1 cellular context compared by ENCODE assay signal in the genomic region with DNA sequence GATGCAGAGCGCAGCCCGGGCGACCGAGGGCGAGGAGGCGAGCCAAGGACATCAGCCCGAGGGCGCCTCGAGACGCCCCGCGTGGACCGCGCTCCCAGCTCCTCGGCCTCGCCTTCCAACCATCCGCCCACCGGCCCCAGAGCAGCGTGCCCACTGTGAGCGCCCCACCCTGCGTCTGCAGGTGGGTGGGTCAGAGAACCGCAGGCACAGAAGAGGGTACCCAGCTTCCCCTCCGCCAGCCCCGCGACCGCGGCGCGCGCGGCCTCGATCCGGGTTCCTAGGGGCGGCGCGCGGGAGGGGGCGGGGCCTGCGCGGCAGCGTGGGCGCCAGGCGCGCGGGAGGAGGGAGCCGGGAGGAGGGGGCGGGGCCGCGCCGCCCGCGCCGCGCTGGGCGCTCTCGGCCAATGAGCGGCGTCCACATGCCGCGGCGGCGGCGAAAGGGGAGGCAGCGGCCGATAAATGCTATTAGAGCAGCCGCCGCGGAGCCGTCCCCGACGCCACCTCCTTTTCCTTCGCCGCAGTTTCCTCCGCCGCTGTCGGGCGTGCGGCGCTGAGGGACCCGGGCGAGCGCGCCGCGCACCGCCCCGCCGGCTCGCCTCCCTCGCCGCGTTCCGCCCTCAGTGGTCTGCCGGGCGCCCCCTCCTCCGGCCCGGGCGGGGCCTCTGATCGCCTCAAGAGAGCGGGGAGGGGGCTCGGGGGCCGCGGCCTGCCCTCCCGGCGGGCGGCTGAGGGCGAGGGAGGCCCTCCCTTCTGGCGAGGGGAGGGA.
TF ChIP-seq lines count a peak whose summit lies in the region.

Gene ATP2A2 (plus strand): TSS at position 464 of the 765 bp plus-strand sequence. CDS start 543 bp downstream, outside the sequence.

TF ChIP-seq in K562, 482 proteins besides CTCF, POLR2A, EP300 and RAD21 (continued from another document and continues in another):
- TF ChIP-seq RBM22 (IDR thresholded peaks at IDR 0.05; ENCODE audit: low read depth, low read length, poor library complexity, severe bottlenecking) (no peak), HNRNPUL1 (IDR thresholded peaks at IDR 0.05; ENCODE audit: low read length) (no peak), NKRF (IDR thresholded peaks at IDR 0.05; ENCODE audit: borderline replicate concordance) (0 out of 2 replicates have a peak, but pooled peaks have one; percentile 36), PATZ1 (CRISPR knock-in tag; IDR thresholded peaks at IDR 0.05; ENCODE audit: borderline replicate concordance) (no peak), BRF1 (IDR thresholded peaks at IDR 0.05; ENCODE audit: borderline replicate concordance, extremely low read depth, insufficient read length) (no peak), WHSC1 (IDR thresholded peaks at IDR 0.05; ENCODE audit: low read length) (no peak), ZNF143 (CRISPR knock-in tag; IDR thresholded peaks at IDR 0.05) (no peak), ZNF79 (CRISPR knock-in tag; IDR thresholded peaks at IDR 0.05; ENCODE audit: low read depth) (no peak), NUFIP1 (IDR thresholded peaks at IDR 0.05; ENCODE audit: partially characterized antibody) (no peak), ZBTB33 (CRISPR knock-in tag; IDR thresholded peaks at IDR 0.05) (peak; percentile 26; the same call in 1 of the 2 replicates), NR3C1 (CRISPR knock-in tag; IDR thresholded peaks at IDR 0.05) (no peak; the same call in none of the 2 replicates), ASH1L (IDR thresholded peaks at IDR 0.05; ENCODE audit: borderline replicate concordance, low read depth, partially characterized antibody) (no peak), SMARCE1 (IDR thresholded peaks at IDR 0.05) (no peak; the same call in 1 of the 2 replicates), E2F3 (CRISPR knock-in tag; IDR thresholded peaks at IDR 0.05) (no peak), VEZF1 (CRISPR knock-in tag; IDR thresholded peaks at IDR 0.05) (peak; percentile 86), BRCA1 (IDR thresholded peaks at IDR 0.05) (no peak), BRCA1 (CRISPR knock-in tag; IDR thresholded peaks at IDR 0.05) (no peak), BCL6 (CRISPR knock-in tag; IDR thresholded peaks at IDR 0.05) (no peak), NR2C2 (CRISPR knock-in tag; IDR thresholded peaks at IDR 0.05) (no peak; the same call in 1 of the 2 replicates), NR2C2 (tag; IDR thresholded peaks at IDR 0.05) (no peak), CBX3 (IDR thresholded peaks at IDR 0.05; ENCODE audit: borderline replicate concordance in 1 of 2, low read length in 2 of 2) (peak in 1 of 2 experiments; percentile 46; a peak in 1 of 3 replicates), RBBP5 (IDR thresholded peaks at IDR 0.05; ENCODE audit: borderline replicate concordance, insufficient read depth, low read length, poor library complexity, severe bottlenecking) (peak; percentile 84), ZNF764 (CRISPR knock-in tag; IDR thresholded peaks at IDR 0.05; ENCODE audit: low read depth) (no peak), MCM3 (IDR thresholded peaks at IDR 0.05) (no peak), ZNF232 (CRISPR knock-in tag; IDR thresholded peaks at IDR 0.05) (no peak), GTF2A2 (tag; IDR thresholded peaks at IDR 0.05) (no peak), MAZ (CRISPR knock-in tag; conservative IDR thresholded peaks at IDR 0.05 in 1 of 2, IDR thresholded peaks at IDR 0.05 in 1 of 2) (peak; percentile 72 to 81), ZNF699 (CRISPR knock-in tag; IDR thresholded peaks at IDR 0.05; ENCODE audit: insufficient replicate concordance) (no peak), ZNF253 (CRISPR knock-in tag; conservative IDR thresholded peaks at IDR 0.05) (no peak), KAT8 (IDR thresholded peaks at IDR 0.05; ENCODE audit: low read depth) (no peak), HMBOX1 (IDR thresholded peaks at IDR 0.05) (no peak), SNRNP70 (optimal IDR thresholded peaks at IDR 0.05; ENCODE audit: low read depth, low read length) (no peak), JUND (IDR thresholded peaks at IDR 0.05; ENCODE audit: borderline replicate concordance, low read depth, low read length) (no peak), JUND (tag; IDR thresholded peaks at IDR 0.05; ENCODE audit: borderline replicate concordance, low read depth, low read length) (no peak; the same call in 2 of the 3 replicates), EWSR1 (IDR thresholded peaks at IDR 0.05; ENCODE audit: borderline replicate concordance, low read depth, partially characterized antibody) (no peak), TFAM (CRISPR knock-in tag; conservative IDR thresholded peaks at IDR 0.05) (no peak)
- TF ChIP-seq, protein P1, sequence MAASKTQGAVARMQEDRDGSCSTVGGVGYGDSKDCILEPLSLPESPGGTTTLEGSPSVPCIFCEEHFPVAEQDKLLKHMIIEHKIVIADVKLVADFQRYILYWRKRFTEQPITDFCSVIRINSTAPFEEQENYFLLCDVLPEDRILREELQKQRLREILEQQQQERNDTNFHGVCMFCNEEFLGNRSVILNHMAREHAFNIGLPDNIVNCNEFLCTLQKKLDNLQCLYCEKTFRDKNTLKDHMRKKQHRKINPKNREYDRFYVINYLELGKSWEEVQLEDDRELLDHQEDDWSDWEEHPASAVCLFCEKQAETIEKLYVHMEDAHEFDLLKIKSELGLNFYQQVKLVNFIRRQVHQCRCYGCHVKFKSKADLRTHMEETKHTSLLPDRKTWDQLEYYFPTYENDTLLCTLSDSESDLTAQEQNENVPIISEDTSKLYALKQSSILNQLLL (CRISPR knock-in tag; IDR thresholded peaks at IDR 0.05; ENCODE audit: borderline replicate concordance) = no peak
- TF ChIP-seq, protein P2, sequence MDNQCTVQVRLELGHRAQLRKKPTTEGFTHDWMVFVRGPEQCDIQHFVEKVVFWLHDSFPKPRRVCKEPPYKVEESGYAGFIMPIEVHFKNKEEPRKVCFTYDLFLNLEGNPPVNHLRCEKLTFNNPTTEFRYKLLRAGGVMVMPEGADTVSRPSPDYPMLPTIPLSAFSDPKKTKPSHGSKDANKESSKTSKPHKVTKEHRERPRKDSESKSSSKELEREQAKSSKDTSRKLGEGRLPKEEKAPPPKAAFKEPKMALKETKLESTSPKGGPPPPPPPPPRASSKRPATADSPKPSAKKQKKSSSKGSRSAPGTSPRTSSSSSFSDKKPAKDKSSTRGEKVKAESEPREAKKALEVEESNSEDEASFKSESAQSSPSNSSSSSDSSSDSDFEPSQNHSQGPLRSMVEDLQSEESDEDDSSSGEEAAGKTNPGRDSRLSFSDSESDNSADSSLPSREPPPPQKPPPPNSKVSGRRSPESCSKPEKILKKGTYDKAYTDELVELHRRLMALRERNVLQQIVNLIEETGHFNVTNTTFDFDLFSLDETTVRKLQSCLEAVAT (IDR thresholded peaks at IDR 0.05) = peak in 1 of 2 experiments; percentile 60; a peak in 2 of 4 replicates
- TF ChIP-seq, protein P3, sequence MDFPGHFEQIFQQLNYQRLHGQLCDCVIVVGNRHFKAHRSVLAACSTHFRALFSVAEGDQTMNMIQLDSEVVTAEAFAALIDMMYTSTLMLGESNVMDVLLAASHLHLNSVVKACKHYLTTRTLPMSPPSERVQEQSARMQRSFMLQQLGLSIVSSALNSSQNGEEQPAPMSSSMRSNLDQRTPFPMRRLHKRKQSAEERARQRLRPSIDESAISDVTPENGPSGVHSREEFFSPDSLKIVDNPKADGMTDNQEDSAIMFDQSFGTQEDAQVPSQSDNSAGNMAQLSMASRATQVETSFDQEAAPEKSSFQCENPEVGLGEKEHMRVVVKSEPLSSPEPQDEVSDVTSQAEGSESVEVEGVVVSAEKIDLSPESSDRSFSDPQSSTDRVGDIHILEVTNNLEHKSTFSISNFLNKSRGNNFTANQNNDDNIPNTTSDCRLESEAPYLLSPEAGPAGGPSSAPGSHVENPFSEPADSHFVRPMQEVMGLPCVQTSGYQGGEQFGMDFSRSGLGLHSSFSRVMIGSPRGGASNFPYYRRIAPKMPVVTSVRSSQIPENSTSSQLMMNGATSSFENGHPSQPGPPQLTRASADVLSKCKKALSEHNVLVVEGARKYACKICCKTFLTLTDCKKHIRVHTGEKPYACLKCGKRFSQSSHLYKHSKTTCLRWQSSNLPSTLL (IDR thresholded peaks at IDR 0.05) = no peak
- TF ChIP-seq, protein P4, sequence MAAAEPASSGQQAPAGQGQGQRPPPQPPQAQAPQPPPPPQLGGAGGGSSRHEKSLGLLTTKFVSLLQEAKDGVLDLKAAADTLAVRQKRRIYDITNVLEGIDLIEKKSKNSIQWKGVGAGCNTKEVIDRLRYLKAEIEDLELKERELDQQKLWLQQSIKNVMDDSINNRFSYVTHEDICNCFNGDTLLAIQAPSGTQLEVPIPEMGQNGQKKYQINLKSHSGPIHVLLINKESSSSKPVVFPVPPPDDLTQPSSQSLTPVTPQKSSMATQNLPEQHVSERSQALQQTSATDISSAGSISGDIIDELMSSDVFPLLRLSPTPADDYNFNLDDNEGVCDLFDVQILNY (CRISPR knock-in tag; IDR thresholded peaks at IDR 0.05) = 0 out of 2 replicates have a peak, but pooled peaks have one; percentile 52
